ENCODE assay signal across 1 cellular context in genomic region chr10:132715791-132716680, GRCh38.
TF ChIP-seq lines count a peak whose summit lies in the region.

No MANE protein-coding gene starts in this region.

TF ChIP-seq in H1, 55 proteins besides CTCF, POLR2A, EP300 and RAD21:
- TF ChIP-seq USF2 (IDR thresholded peaks at IDR 0.05; ENCODE audit: low read length) (no peak), RNF2 (IDR thresholded peaks at IDR 0.05; ENCODE audit: borderline replicate concordance, low read depth, low read length, missing control alignments, poor library complexity, severe bottlenecking) (no peak), SP4 (IDR thresholded peaks at IDR 0.05; ENCODE audit: low read length) (no peak), HDAC2 (IDR thresholded peaks at IDR 0.05; ENCODE audit: borderline replicate concordance in 1 of 2, low read depth in 2 of 2, low read length in 2 of 2) (no peak), KDM4A (IDR thresholded peaks at IDR 0.05; ENCODE audit: low read depth, low read length, severe bottlenecking) (no peak), ASH2L (IDR thresholded peaks at IDR 0.05; ENCODE audit: low read length) (no peak), JUN (IDR thresholded peaks at IDR 0.05; ENCODE audit: low read depth, low read length) (no peak), FOSL1 (IDR thresholded peaks at IDR 0.05; ENCODE audit: insufficient read depth, low read depth, low read length) (no peak), CTBP2 (IDR thresholded peaks at IDR 0.05; ENCODE audit: borderline replicate concordance, insufficient read depth, insufficient read length, low read length) (no peak), MAX (IDR thresholded peaks at IDR 0.05) (no peak), EGR1 (IDR thresholded peaks at IDR 0.05; ENCODE audit: borderline replicate concordance, low read depth, low read length) (no peak), SRF (IDR thresholded peaks at IDR 0.05; ENCODE audit: low read depth, low read length) (no peak), HDAC6 (IDR thresholded peaks at IDR 0.05; ENCODE audit: low read depth, low read length) (no peak), GABPA (IDR thresholded peaks at IDR 0.05; ENCODE audit: borderline replicate concordance, insufficient read depth, low read length) (no peak), POLR2AphosphoS5 (IDR thresholded peaks at IDR 0.05; ENCODE audit: low read depth, low read length) (no peak), SAP30 (IDR thresholded peaks at IDR 0.05; ENCODE audit: insufficient read depth, insufficient replicate concordance, low read length) (no peak)
- TF ChIP-seq, protein P1, sequence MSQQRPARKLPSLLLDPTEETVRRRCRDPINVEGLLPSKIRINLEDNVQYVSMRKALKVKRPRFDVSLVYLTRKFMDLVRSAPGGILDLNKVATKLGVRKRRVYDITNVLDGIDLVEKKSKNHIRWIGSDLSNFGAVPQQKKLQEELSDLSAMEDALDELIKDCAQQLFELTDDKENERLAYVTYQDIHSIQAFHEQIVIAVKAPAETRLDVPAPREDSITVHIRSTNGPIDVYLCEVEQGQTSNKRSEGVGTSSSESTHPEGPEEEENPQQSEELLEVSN (IDR thresholded peaks at IDR 0.05), result no peak
